In the genomic region with DNA sequence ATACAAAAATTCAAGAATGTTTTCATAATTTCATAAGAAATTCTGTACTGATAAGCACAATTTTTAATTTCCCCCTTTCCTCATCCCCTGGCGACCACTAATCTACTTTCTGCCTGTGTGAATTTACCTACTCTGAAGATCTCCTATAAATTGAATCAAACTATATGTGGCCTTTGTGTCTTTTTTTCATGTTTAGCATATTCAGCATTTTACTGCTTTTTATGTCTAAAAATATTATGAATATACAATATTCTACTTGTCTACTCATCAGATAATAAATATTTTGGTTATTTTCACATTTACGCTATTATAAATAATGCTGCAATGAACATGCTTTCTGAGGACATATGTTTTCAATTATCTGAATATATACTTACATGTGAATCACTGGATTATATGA, we compare ENCODE assay signal across 3 cellular contexts.
TF ChIP-seq lines count a peak whose summit lies in the region.

No MANE protein-coding gene starts in this region.

TF ChIP-seq in HepG2, 621 proteins besides CTCF, POLR2A, EP300 and RAD21:
- TF ChIP-seq TEAD3 (CRISPR knock-in tag; optimal IDR thresholded peaks at IDR 0.05; ENCODE audit: borderline replicate concordance), result no peak
- TF ChIP-seq ZNF83 (CRISPR knock-in tag; IDR thresholded peaks at IDR 0.05; ENCODE audit: borderline replicate concordance), result no peak
- TF ChIP-seq, protein P1, sequence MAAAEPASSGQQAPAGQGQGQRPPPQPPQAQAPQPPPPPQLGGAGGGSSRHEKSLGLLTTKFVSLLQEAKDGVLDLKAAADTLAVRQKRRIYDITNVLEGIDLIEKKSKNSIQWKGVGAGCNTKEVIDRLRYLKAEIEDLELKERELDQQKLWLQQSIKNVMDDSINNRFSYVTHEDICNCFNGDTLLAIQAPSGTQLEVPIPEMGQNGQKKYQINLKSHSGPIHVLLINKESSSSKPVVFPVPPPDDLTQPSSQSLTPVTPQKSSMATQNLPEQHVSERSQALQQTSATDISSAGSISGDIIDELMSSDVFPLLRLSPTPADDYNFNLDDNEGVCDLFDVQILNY (CRISPR knock-in tag; conservative IDR thresholded peaks at IDR 0.05), result no peak
- TF ChIP-seq CREB1 (IDR thresholded peaks at IDR 0.05), result no peak
- no peak for TF ChIP-seq CREB1 (CRISPR knock-in tag; IDR thresholded peaks at IDR 0.05)
- TF ChIP-seq GATA4 (IDR thresholded peaks at IDR 0.05; ENCODE audit: borderline replicate concordance, low read depth), result no peak
- peak in 1 of 2 experiments; percentile 58; a peak in 2 of 4 replicates for TF ChIP-seq MAFK (conservative IDR thresholded peaks at IDR 0.05 in 1 of 2, IDR thresholded peaks at IDR 0.05 in 1 of 2; ENCODE audit: low read length in 2 of 2)
- TF ChIP-seq ZFYVE20 (CRISPR knock-in tag; IDR thresholded peaks at IDR 0.05; ENCODE audit: borderline replicate concordance, low read depth), result no peak
- TF ChIP-seq HNRNPK (IDR thresholded peaks at IDR 0.05; ENCODE audit: low read depth, low read length, poor library complexity, severe bottlenecking), result no peak
- TF ChIP-seq MAFF (IDR thresholded peaks at IDR 0.05; ENCODE audit: low read depth, low read length), result peak; percentile 43; the same call in 1 of the 2 replicates

TF ChIP-seq in A549, 52 proteins besides CTCF, POLR2A, EP300 and RAD21:
- TF ChIP-seq MAFK (IDR thresholded peaks at IDR 0.05; ENCODE audit: partially characterized antibody) (peak; percentile 46), RFX5 (IDR thresholded peaks at IDR 0.05) (no peak), RNF2 (IDR thresholded peaks at IDR 0.05; ENCODE audit: borderline replicate concordance, low read depth) (no peak), RARB (CRISPR knock-in tag; IDR thresholded peaks at IDR 0.05) (no peak), HOXB13 (CRISPR knock-in tag; IDR thresholded peaks at IDR 0.05; ENCODE audit: low read depth) (no peak), FOXS1 (CRISPR knock-in tag; IDR thresholded peaks at IDR 0.05) (no peak)
- TF ChIP-seq, protein P2, sequence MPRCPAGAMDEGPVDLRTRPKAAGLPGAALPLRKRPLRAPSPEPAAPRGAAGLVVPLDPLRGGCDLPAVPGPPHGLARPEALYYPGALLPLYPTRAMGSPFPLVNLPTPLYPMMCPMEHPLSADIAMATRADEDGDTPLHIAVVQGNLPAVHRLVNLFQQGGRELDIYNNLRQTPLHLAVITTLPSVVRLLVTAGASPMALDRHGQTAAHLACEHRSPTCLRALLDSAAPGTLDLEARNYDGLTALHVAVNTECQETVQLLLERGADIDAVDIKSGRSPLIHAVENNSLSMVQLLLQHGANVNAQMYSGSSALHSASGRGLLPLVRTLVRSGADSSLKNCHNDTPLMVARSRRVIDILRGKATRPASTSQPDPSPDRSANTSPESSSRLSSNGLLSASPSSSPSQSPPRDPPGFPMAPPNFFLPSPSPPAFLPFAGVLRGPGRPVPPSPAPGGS (IDR thresholded peaks at IDR 0.05), result no peak
- TF ChIP-seq, protein P3, sequence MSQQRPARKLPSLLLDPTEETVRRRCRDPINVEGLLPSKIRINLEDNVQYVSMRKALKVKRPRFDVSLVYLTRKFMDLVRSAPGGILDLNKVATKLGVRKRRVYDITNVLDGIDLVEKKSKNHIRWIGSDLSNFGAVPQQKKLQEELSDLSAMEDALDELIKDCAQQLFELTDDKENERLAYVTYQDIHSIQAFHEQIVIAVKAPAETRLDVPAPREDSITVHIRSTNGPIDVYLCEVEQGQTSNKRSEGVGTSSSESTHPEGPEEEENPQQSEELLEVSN (IDR thresholded peaks at IDR 0.05; ENCODE audit: borderline replicate concordance, low read depth), result no peak

TF ChIP-seq in K562, 482 proteins besides CTCF, POLR2A, EP300 and RAD21:
- TF ChIP-seq, protein P4, sequence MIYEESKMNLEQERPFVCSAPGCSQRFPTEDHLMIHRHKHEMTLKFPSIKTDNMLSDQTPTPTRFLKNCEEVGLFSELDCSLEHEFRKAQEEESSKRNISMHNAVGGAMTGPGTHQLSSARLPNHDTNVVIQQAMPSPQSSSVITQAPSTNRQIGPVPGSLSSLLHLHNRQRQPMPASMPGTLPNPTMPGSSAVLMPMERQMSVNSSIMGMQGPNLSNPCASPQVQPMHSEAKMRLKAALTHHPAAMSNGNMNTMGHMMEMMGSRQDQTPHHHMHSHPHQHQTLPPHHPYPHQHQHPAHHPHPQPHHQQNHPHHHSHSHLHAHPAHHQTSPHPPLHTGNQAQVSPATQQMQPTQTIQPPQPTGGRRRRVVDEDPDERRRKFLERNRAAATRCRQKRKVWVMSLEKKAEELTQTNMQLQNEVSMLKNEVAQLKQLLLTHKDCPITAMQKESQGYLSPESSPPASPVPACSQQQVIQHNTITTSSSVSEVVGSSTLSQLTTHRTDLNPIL (CRISPR knock-in tag; IDR thresholded peaks at IDR 0.05), result no peak
- TF ChIP-seq PRPF4 (IDR thresholded peaks at IDR 0.05; ENCODE audit: insufficient read depth, low read depth, low read length, poor library complexity, severe bottlenecking) (no peak), ELF2 (CRISPR knock-in tag; IDR thresholded peaks at IDR 0.05) (no peak), ZNF316 (IDR thresholded peaks at IDR 0.05) (peak; percentile 59)
